ENCODE assay signal across 15 cellular contexts in the genomic region with DNA sequence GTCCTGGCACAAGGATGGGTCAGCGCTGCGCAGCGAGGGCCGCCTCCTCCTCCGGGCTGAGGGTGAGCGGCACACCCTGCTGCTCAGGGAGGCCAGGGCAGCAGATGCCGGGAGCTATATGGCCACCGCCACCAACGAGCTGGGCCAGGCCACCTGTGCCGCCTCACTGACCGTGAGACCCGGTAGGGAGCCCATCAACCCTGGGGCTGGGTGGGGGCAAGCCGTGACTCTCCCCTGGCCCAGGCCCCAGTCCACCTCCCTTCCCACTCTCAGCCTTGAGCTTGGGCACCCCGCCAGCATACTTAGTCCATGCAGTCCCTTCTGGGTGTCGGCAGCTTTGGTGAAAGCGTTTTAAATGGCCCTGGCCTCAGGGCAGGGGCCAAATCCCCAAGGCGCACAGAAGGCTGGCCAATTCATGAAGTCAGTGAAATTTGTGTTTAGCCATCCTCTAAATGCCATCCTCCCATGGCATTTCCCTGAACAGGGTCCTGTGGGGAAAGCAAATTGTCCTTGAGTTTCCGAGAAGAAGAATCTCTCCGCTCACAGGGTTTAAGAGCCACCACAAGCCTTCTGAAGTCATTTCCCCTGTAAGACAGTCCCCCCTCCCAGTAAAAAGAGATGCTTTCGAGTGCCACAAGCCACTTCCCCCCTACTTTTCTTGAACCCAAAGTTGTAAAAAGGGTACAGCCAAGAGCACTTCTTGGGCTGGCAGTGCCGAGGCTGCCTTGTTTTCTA. TPM values are rescaled to one million over a fixed set of nuclear protein-coding genes. Genes with fewer than 3 reads are reported as not detected.
A peak's percentile ranks its signal among the peaks of the same experiment; 100 is the strongest.
DNase-seq lines count a peak whose midpoint lies in the region; ATAC-seq, FAIRE-seq and TF ChIP-seq lines count a peak whose summit lies in the region.
"Had no signal": no experiment of that assay in that cellular context is flagged by ENCODE, and none has a peak within 500 bp of the region (broad histone marks: within the 10 kb centered on the region; RNA-seq: fewer than 3 reads in every experiment).

No MANE protein-coding gene starts in this region.

- peak overlapping the region; percentile 95 for H3K27ac Mint-ChIP-seq in astrocyte (ENCODE audit: unreplicated experiment)
- no peak overlapping the region for H3K27ac Mint-ChIP-seq in effector memory CD8-positive, alpha-beta T cell
- H3K27ac Mint-ChIP-seq: CD8-positive, alpha-beta memory T cell had no signal

- peak; percentile 38 for DNase-seq in G401 (ENCODE audit: low spot score)
- peak; percentile 48 for DNase-seq in astrocyte (ENCODE audit: low read depth)
- peak; percentile 79 to 89 (median 88) for DNase-seq in right cardiac atrium
- DNase-seq in AG08396 (ENCODE audit: low spot score) = no peak
- no peak for DNase-seq in effector memory CD8-positive, alpha-beta T cell
- DNase-seq: activated gamma-delta T cell treated with Interleukin-2 at 50 U/mL for 16 hours; effector memory CD4-positive, alpha-beta T cell; NCI-H2081 treated with DMSO at 0.1 percent for 48 hours; stimulated activated CD4-positive, alpha-beta T cell treated with anti-CD3 and anti-CD28 coated beads, Interleukin-4, amount 100 ng/mL, for 4 hours had no signal

- in situ Hi-C loops in G401 (cut with HindIII; ENCODE audit: low sequenced_read_pairs) = no loop called here

- H3K36me3 Mint-ChIP-seq in astrocyte (ENCODE audit: low read depth, unreplicated experiment) = peaks cover 32% of the 10 kb centered on the region
- no peaks in the 10 kb centered on the region for H3K36me3 Mint-ChIP-seq in effector memory CD8-positive, alpha-beta T cell (ENCODE audit: insufficient read depth)

- peak overlapping the region; percentile 54 for H3K4me2 ChIP-seq in astrocyte (ENCODE audit: low read length)

- H3K27ac ChIP-seq in astrocyte (ENCODE audit: low read depth, low read length) (peak overlapping the region; percentile 83), right cardiac atrium (ENCODE audit: low read length) (peak overlapping the region; percentile 78), skeletal muscle tissue (ENCODE audit: low read depth, low read length) (peak overlapping the region; percentile 79)

- H3K9me3 Mint-ChIP-seq in astrocyte (ENCODE audit: unreplicated experiment) = no peaks in the 10 kb centered on the region
- H3K9me3 Mint-ChIP-seq in effector memory CD8-positive, alpha-beta T cell = no peaks in the 10 kb centered on the region
- H3K9me3 Mint-ChIP-seq: CD8-positive, alpha-beta memory T cell had no signal

- H3K4me1 ChIP-seq in astrocyte (ENCODE audit: insufficient read depth, low read length) = peaks cover 41% of the 10 kb centered on the region
- peaks cover 14% of the 10 kb centered on the region for H3K4me1 ChIP-seq in right cardiac atrium (ENCODE audit: control insufficient read depth, insufficient read depth, low read length)
- peaks cover 50 to 76% (median 69%) of the 10 kb centered on the region in 3 donors for H3K4me1 ChIP-seq in skeletal muscle tissue (ENCODE audit: control insufficient read depth in 3 of 3, insufficient read depth in 3 of 3, low read length in 3 of 3)

- H3K4me3 ChIP-seq in astrocyte (ENCODE audit: insufficient read depth, low read depth, low read length) (no peak overlapping the region), right cardiac atrium (ENCODE audit: low read length) (no peak overlapping the region), skeletal muscle tissue (ENCODE audit: low read length in 3 of 3) (peak overlapping the region in 1 of 3 donors; percentile 35)

- H4K20me1 ChIP-seq in astrocyte (ENCODE audit: insufficient read depth, low read length) = no peaks in the 10 kb centered on the region

- intact Hi-C loops in right cardiac atrium (cut with DNase I) = loop anchor here in 1 of 4 donors (10.0 kb wide), 1 partner anchor 47 kb away; no protein-coding TSS in a partner anchor

- no peak for TF ChIP-seq CTCF in astrocyte (IDR thresholded peaks at IDR 0.05; ENCODE audit: insufficient read depth, low read depth, low read length)

- no peaks in the 10 kb centered on the region for H3K9me3 ChIP-seq in astrocyte (ENCODE audit: insufficient read depth, low read depth, low read length)
- H3K9me3 ChIP-seq in right cardiac atrium (ENCODE audit: control insufficient read depth, low read length) = no peaks in the 10 kb centered on the region
- no peaks in the 10 kb centered on the region for H3K9me3 ChIP-seq in skeletal muscle tissue (ENCODE audit: control insufficient read depth in 3 of 3, low read length in 3 of 3)

- H3K27me3 Mint-ChIP-seq in astrocyte (ENCODE audit: low read depth, unreplicated experiment) = no peaks in the 10 kb centered on the region
- peaks cover 47 to 66% of the 10 kb centered on the region in 2 donors for H3K27me3 Mint-ChIP-seq in effector memory CD8-positive, alpha-beta T cell

- H2AFZ ChIP-seq in astrocyte (ENCODE audit: low read depth, low read length) = no peak overlapping the region

- no peaks in the 10 kb centered on the region for H3K27me3 ChIP-seq in astrocyte (ENCODE audit: insufficient read depth, low read length)
- no peaks in the 10 kb centered on the region for H3K27me3 ChIP-seq in right cardiac atrium (ENCODE audit: control insufficient read depth, insufficient read depth)
- H3K27me3 ChIP-seq in skeletal muscle tissue (ENCODE audit: control insufficient read depth in 3 of 3, insufficient read depth in 3 of 3, low read length in 3 of 3) = peaks cover 0 to 2% (median 0%) of the 10 kb centered on the region in 3 donors

- ATAC-seq in right cardiac atrium (peak; percentile 49 to 64), GM18861 (IDR thresholded peaks at IDR 0.05; ENCODE audit: unreplicated experiment) (no peak), HG02870 (IDR thresholded peaks at IDR 0.05; ENCODE audit: unreplicated experiment) (no peak)
- ATAC-seq in effector memory CD8-positive, alpha-beta T cell (replicated peaks) = no peak

- WGBS in right cardiac atrium = 63% methylated on average over 21 of the region's 21 CpGs

- FAIRE-seq in astrocyte (lab: Jason Lieb, UNC) = no peak
- FAIRE-seq: RCC 7860 had no signal

- peaks cover 30% of the 10 kb centered on the region for H3K79me2 ChIP-seq in astrocyte (ENCODE audit: insufficient read depth, low read length)

- H3K36me3 ChIP-seq in astrocyte (ENCODE audit: insufficient read depth, low read length) (peaks cover 6% of the 10 kb centered on the region), skeletal muscle tissue (ENCODE audit: control insufficient read depth in 3 of 3, insufficient read depth in 3 of 3, low read length in 3 of 3) (peaks cover 25 to 28% (median 25%) of the 10 kb centered on the region in 3 donors)

- peaks cover 32% of the 10 kb centered on the region for H3K4me1 Mint-ChIP-seq in astrocyte (ENCODE audit: low read depth, unreplicated experiment)
- peaks cover 0 to 2% of the 10 kb centered on the region in 2 donors for H3K4me1 Mint-ChIP-seq in effector memory CD8-positive, alpha-beta T cell (ENCODE audit: low read depth in 2 of 2)

- H3K9ac ChIP-seq in astrocyte (ENCODE audit: low read length) = peak overlapping the region; percentile 62
- peak overlapping the region; percentile 27 to 78 (median 65) for H3K9ac ChIP-seq in skeletal muscle tissue (ENCODE audit: low read depth in 1 of 3, low read length in 3 of 3)

- no peak overlapping the region for H3K4me3 Mint-ChIP-seq in astrocyte (ENCODE audit: unreplicated experiment)
- no peak overlapping the region for H3K4me3 Mint-ChIP-seq in effector memory CD8-positive, alpha-beta T cell
- H3K4me3 Mint-ChIP-seq: CD8-positive, alpha-beta memory T cell had no signal

RNA-seq across cellular contexts. Expression of a gene that starts 17.1 kb away (rescaled TPM):
- total RNA-seq in G401 (2014; rRNA removed; shearing (Covaris generic)) = 7.7 and 11.1 TPM in 2 replicates
- 71.2 and 76.1 TPM in 2 replicates for total RNA-seq in astrocyte
- total RNA-seq in right cardiac atrium = 100 to 1,000 TPM; 122 to 176 (median 159) TPM
- polyA plus RNA-seq in right cardiac atrium = 85.5 TPM
- 95.5 TPM for total RNA-seq in skeletal muscle tissue

RNA-seq across cellular contexts. Expression of a gene that starts 33.6 kb away (rescaled TPM):
- not detected in 2 replicates for total RNA-seq in G401 (2014; rRNA removed; shearing (Covaris generic))
- 5.2 and 5.4 TPM in 2 replicates for total RNA-seq in astrocyte
- over 10,000 TPM in 1 of 4 donors, 1,000 to 10,000 TPM in 3; 6,970 to 10,932 (median 7,338) TPM for total RNA-seq in right cardiac atrium
- polyA plus RNA-seq in right cardiac atrium = 9,146 TPM
- total RNA-seq in skeletal muscle tissue = 3,588 TPM
- total RNA-seq: CD8-positive, alpha-beta memory T cell had no signal
- polyA plus RNA-seq: CD8-positive, alpha-beta memory T cell; neural cell had no signal

RNA-seq across cellular contexts. Expression of a gene that starts 46.9 kb away (rescaled TPM):
- total RNA-seq in G401 (2014; rRNA removed; shearing (Covaris generic)) = 60.6 and 62.3 TPM in 2 replicates
- total RNA-seq in astrocyte (49.5 and 55.3 TPM in 2 replicates), right cardiac atrium (10 to 100 TPM; 22.9 to 27.5 (median 25.4) TPM), skeletal muscle tissue (27.7 TPM)
- 21.6 TPM for polyA plus RNA-seq in right cardiac atrium

Comparison
In these comparisons a context has a peak if more than half of its experiments do, and no peak if none do; other contexts are left out.
1. DNase-seq: peak in G401 (single experiment), astrocyte (single experiment) and right cardiac atrium (3 of 3); none in AG08396 (single experiment) and effector memory CD8-positive, alpha-beta T cell (0 of 3).
2. ATAC-seq: peak in right cardiac atrium (2 of 2); none in GM18861 (single experiment), HG02870 (single experiment) and effector memory CD8-positive, alpha-beta T cell (single experiment).
3. RNA of a gene that starts 33.6 kb away (total RNA-seq): 6,970 to 10,932 TPM in right cardiac atrium and 3,588 TPM in skeletal muscle tissue (single experiment); 5.2 to 5.4 TPM in astrocyte and not detected in G401; every median in the first group is over 100 times any median in the second.
4. Peak in every context shown above with its lines, with median percentiles within 50 percentile points of each other: H3K27ac ChIP-seq.